1 cellular context compared by ENCODE assay signal in the genomic region with DNA sequence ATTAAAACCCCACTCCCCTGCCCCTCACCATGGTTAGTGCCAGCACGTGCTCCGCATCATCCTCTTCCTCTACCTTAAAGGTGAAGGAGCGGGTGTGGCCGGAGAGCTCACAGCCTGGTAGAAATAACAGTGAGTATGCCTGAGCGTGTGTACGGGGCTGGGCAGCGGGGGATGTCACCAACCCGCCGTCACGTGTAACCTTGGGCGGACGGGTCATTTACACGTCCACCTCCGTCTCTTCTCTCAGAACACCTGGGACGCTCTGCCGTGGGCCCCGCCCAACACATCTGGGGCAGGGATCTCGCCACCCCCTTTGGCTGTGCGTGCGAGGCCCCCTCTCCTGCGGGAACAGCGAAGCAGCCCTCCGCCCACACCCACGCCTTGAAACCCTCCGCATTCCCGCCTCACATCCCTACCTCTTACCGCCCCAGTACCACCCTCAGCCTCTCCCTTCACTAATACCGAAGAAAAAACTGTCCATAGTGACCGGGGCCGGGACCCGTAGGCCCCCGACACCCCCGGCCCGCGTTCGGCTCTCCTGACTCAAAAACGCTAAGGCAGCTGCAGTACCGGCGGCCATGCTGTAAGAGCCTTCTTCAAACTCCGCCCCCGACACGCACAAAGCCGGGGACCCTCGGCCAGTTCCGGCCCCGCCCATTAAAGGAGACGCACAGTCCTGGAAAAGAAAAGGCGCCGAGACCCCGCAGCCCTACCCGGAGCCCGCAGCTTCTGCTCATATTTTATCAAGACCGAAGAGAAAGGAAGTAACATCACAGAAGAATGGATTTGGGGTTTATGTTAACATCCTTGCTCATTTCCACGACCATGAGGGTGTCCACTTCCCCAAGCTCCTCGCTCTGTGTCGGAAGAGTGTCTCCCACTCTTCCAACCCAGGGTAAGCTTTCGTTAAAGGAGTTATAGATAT.
TF ChIP-seq lines count a peak whose summit lies in the region.

A gene with protein sequence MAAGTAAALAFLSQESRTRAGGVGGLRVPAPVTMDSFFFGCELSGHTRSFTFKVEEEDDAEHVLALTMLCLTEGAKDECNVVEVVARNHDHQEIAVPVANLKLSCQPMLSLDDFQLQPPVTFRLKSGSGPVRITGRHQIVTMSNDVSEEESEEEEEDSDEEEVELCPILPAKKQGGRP (minus strand): TSS at position 636 of the 925 bp plus-strand sequence. CDS start 56 bp downstream, at position 580.

TF ChIP-seq in GM12878, 131 proteins besides CTCF, POLR2A, EP300 and RAD21 (continued from another document):
- TF ChIP-seq, protein P1, sequence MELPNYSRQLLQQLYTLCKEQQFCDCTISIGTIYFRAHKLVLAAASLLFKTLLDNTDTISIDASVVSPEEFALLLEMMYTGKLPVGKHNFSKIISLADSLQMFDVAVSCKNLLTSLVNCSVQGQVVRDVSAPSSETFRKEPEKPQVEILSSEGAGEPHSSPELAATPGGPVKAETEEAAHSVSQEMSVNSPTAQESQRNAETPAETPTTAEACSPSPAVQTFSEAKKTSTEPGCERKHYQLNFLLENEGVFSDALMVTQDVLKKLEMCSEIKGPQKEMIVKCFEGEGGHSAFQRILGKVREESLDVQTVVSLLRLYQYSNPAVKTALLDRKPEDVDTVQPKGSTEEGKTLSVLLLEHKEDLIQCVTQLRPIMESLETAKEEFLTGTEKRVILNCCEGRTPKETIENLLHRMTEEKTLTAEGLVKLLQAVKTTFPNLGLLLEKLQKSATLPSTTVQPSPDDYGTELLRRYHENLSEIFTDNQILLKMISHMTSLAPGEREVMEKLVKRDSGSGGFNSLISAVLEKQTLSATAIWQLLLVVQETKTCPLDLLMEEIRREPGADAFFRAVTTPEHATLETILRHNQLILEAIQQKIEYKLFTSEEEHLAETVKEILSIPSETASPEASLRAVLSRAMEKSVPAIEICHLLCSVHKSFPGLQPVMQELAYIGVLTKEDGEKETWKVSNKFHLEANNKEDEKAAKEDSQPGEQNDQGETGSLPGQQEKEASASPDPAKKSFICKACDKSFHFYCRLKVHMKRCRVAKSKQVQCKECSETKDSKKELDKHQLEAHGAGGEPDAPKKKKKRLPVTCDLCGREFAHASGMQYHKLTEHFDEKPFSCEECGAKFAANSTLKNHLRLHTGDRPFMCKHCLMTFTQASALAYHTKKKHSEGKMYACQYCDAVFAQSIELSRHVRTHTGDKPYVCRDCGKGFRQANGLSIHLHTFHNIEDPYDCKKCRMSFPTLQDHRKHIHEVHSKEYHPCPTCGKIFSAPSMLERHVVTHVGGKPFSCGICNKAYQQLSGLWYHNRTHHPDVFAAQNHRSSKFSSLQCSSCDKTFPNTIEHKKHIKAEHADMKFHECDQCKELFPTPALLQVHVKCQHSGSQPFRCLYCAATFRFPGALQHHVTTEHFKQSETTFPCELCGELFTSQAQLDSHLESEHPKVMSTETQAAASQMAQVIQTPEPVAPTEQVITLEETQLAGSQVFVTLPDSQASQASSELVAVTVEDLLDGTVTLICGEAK (IDR thresholded peaks at IDR 0.05; ENCODE audit: borderline replicate concordance) = peak; percentile 70; the same call in 1 of the 2 replicates
- TF ChIP-seq SP1 (IDR thresholded peaks at IDR 0.05; ENCODE audit: low read depth, low read length) (peak; percentile 88), SUZ12 (IDR thresholded peaks at IDR 0.05; ENCODE audit: unreplicated experiment) (no peak), GABPA (IDR thresholded peaks at IDR 0.05; ENCODE audit: low read depth) (peak; percentile 72), NR2F1 (conservative IDR thresholded peaks at IDR 0.05) (peak; percentile 65), ATF7 (IDR thresholded peaks at IDR 0.05; ENCODE audit: low read depth) (0 out of 2 replicates have a peak, but pooled peaks have one; percentile 22), IKZF1 (conservative IDR thresholded peaks at IDR 0.05) (peak; percentile 39), SUPT20H (IDR thresholded peaks at IDR 0.05; ENCODE audit: borderline replicate concordance, control insufficient read depth, low read depth, low read length) (no peak), ZBED1 (IDR thresholded peaks at IDR 0.05; ENCODE audit: borderline replicate concordance) (peak; percentile 75), HCFC1 (IDR thresholded peaks at IDR 0.05; ENCODE audit: low read length) (peak; percentile 38; the same call in 1 of the 2 replicates), BHLHE40 (IDR thresholded peaks at IDR 0.05; ENCODE audit: borderline replicate concordance in 1 of 2, low read depth in 2 of 2, low read length in 1 of 2) (peak; percentile 39 to 81; a peak in 3 of 4 replicates), GATAD2B (conservative IDR thresholded peaks at IDR 0.05; ENCODE audit: low read depth) (peak; percentile 47; the same call in 1 of the 2 replicates), POLR2AphosphoS2 (IDR thresholded peaks at IDR 0.05; ENCODE audit: low read depth, low read length) (peak; percentile 94), POLR2AphosphoS5 (IDR thresholded peaks at IDR 0.05; ENCODE audit: low read length) (peak; percentile 48; the same call in 1 of the 2 replicates), RBBP5 (conservative IDR thresholded peaks at IDR 0.05) (no peak), EGR1 (IDR thresholded peaks at IDR 0.05; ENCODE audit: borderline replicate concordance in 1 of 2, low read depth in 2 of 2, low read length in 2 of 2) (peak in 1 of 2 experiments; percentile 72; a peak in 1 of 3 replicates), NBN (IDR thresholded peaks at IDR 0.05) (peak; percentile 64; the same call in 1 of the 2 replicates), SIX5 (IDR thresholded peaks at IDR 0.05; ENCODE audit: low read depth, low read length, severe bottlenecking) (peak; percentile 15), RUNX3 (IDR thresholded peaks at IDR 0.05; ENCODE audit: low read length) (0 out of 2 replicates have a peak, but pooled peaks have one; percentile 9), LARP7 (IDR thresholded peaks at IDR 0.05) (peak; percentile 30; the same call in 1 of the 2 replicates), SMC3 (IDR thresholded peaks at IDR 0.05; ENCODE audit: borderline replicate concordance, low read length) (no peak; the same call in 1 of the 2 replicates), EZH2 (IDR thresholded peaks at IDR 0.05; ENCODE audit: borderline replicate concordance, control insufficient read depth, low read depth, low read length) (no peak), HDAC2 (IDR thresholded peaks at IDR 0.05) (0 out of 2 replicates have a peak, but pooled peaks have one; percentile 51)
- TF ChIP-seq, protein P2, sequence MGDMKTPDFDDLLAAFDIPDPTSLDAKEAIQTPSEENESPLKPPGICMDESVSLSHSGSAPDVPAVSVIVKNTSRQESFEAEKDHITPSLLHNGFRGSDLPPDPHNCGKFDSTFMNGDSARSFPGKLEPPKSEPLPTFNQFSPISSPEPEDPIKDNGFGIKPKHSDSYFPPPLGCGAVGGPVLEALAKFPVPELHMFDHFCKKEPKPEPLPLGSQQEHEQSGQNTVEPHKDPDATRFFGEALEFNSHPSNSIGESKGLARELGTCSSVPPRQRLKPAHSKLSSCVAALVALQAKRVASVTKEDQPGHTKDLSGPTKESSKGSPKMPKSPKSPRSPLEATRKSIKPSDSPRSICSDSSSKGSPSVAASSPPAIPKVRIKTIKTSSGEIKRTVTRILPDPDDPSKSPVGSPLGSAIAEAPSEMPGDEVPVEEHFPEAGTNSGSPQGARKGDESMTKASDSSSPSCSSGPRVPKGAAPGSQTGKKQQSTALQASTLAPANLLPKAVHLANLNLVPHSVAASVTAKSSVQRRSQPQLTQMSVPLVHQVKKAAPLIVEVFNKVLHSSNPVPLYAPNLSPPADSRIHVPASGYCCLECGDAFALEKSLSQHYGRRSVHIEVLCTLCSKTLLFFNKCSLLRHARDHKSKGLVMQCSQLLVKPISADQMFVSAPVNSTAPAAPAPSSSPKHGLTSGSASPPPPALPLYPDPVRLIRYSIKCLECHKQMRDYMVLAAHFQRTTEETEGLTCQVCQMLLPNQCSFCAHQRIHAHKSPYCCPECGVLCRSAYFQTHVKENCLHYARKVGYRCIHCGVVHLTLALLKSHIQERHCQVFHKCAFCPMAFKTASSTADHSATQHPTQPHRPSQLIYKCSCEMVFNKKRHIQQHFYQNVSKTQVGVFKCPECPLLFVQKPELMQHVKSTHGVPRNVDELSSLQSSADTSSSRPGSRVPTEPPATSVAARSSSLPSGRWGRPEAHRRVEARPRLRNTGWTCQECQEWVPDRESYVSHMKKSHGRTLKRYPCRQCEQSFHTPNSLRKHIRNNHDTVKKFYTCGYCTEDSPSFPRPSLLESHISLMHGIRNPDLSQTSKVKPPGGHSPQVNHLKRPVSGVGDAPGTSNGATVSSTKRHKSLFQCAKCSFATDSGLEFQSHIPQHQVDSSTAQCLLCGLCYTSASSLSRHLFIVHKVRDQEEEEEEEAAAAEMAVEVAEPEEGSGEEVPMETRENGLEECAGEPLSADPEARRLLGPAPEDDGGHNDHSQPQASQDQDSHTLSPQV (IDR thresholded peaks at IDR 0.05) = no peak
- TF ChIP-seq, protein P3, sequence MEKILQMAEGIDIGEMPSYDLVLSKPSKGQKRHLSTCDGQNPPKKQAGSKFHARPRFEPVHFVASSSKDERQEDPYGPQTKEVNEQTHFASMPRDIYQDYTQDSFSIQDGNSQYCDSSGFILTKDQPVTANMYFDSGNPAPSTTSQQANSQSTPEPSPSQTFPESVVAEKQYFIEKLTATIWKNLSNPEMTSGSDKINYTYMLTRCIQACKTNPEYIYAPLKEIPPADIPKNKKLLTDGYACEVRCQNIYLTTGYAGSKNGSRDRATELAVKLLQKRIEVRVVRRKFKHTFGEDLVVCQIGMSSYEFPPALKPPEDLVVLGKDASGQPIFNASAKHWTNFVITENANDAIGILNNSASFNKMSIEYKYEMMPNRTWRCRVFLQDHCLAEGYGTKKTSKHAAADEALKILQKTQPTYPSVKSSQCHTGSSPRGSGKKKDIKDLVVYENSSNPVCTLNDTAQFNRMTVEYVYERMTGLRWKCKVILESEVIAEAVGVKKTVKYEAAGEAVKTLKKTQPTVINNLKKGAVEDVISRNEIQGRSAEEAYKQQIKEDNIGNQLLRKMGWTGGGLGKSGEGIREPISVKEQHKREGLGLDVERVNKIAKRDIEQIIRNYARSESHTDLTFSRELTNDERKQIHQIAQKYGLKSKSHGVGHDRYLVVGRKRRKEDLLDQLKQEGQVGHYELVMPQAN (conservative IDR thresholded peaks at IDR 0.05) = peak; percentile 66
- TF ChIP-seq, protein P4, sequence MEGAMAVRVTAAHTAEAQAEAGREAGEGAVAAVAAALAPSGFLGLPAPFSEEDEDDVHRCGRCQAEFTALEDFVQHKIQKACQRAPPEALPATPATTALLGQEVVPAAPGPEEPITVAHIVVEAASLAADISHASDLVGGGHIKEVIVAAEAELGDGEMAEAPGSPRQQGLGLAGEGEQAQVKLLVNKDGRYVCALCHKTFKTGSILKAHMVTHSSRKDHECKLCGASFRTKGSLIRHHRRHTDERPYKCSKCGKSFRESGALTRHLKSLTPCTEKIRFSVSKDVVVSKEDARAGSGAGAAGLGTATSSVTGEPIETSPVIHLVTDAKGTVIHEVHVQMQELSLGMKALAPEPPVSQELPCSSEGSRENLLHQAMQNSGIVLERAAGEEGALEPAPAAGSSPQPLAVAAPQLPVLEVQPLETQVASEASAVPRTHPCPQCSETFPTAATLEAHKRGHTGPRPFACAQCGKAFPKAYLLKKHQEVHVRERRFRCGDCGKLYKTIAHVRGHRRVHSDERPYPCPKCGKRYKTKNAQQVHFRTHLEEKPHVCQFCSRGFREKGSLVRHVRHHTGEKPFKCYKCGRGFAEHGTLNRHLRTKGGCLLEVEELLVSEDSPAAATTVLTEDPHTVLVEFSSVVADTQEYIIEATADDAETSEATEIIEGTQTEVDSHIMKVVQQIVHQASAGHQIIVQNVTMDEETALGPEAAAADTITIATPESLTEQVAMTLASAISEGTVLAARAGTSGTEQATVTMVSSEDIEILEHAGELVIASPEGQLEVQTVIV (IDR thresholded peaks at IDR 0.05; ENCODE audit: borderline replicate concordance, partially characterized antibody) = peak; percentile 48
- TF ChIP-seq, protein P5, sequence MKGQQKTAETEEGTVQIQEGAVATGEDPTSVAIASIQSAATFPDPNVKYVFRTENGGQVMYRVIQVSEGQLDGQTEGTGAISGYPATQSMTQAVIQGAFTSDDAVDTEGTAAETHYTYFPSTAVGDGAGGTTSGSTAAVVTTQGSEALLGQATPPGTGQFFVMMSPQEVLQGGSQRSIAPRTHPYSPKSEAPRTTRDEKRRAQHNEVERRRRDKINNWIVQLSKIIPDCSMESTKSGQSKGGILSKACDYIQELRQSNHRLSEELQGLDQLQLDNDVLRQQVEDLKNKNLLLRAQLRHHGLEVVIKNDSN (IDR thresholded peaks at IDR 0.05; ENCODE audit: borderline replicate concordance, extremely low read length, insufficient read depth, low read depth, low read length) = peak; percentile 44
- TF ChIP-seq, protein P6, sequence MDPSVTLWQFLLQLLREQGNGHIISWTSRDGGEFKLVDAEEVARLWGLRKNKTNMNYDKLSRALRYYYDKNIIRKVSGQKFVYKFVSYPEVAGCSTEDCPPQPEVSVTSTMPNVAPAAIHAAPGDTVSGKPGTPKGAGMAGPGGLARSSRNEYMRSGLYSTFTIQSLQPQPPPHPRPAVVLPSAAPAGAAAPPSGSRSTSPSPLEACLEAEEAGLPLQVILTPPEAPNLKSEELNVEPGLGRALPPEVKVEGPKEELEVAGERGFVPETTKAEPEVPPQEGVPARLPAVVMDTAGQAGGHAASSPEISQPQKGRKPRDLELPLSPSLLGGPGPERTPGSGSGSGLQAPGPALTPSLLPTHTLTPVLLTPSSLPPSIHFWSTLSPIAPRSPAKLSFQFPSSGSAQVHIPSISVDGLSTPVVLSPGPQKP (IDR thresholded peaks at IDR 0.05; ENCODE audit: low read depth, low read length) = peak; percentile 81; the same call in 1 of the 2 replicates
- TF ChIP-seq, protein P7, sequence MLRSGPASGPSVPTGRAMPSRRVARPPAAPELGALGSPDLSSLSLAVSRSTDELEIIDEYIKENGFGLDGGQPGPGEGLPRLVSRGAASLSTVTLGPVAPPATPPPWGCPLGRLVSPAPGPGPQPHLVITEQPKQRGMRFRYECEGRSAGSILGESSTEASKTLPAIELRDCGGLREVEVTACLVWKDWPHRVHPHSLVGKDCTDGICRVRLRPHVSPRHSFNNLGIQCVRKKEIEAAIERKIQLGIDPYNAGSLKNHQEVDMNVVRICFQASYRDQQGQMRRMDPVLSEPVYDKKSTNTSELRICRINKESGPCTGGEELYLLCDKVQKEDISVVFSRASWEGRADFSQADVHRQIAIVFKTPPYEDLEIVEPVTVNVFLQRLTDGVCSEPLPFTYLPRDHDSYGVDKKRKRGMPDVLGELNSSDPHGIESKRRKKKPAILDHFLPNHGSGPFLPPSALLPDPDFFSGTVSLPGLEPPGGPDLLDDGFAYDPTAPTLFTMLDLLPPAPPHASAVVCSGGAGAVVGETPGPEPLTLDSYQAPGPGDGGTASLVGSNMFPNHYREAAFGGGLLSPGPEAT (IDR thresholded peaks at IDR 0.05; ENCODE audit: low read depth) = peak; percentile 99
- TF ChIP-seq, protein P8, sequence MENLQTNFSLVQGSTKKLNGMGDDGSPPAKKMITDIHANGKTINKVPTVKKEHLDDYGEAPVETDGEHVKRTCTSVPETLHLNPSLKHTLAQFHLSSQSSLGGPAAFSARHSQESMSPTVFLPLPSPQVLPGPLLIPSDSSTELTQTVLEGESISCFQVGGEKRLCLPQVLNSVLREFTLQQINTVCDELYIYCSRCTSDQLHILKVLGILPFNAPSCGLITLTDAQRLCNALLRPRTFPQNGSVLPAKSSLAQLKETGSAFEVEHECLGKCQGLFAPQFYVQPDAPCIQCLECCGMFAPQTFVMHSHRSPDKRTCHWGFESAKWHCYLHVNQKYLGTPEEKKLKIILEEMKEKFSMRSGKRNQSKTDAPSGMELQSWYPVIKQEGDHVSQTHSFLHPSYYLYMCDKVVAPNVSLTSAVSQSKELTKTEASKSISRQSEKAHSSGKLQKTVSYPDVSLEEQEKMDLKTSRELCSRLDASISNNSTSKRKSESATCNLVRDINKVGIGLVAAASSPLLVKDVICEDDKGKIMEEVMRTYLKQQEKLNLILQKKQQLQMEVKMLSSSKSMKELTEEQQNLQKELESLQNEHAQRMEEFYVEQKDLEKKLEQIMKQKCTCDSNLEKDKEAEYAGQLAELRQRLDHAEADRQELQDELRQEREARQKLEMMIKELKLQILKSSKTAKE (IDR thresholded peaks at IDR 0.05; ENCODE audit: low read depth, poor library complexity, severe bottlenecking) = peak; percentile 37
TF ChIP-seq in GM12878: peak in this region for 38.
